ENCODE assay signal across 8 cellular contexts in genomic region chr4:6917445-6918241, GRCh38. TPM values are rescaled to one million over a fixed set of nuclear protein-coding genes. Genes with fewer than 3 reads are reported as not detected.
DNase-seq lines count a peak whose midpoint lies in the region; ATAC-seq and TF ChIP-seq lines count a peak whose summit lies in the region.

No MANE protein-coding gene starts in this region.

- DNase-seq in D341Med (ENCODE audit: low spot score) (peak; percentile 64), LNCaP clone FGC (ENCODE audit: low read depth) (peak; percentile 89), SKM-1 treated with dmso at 0.1 percent for 144 hours (lab: John Stamatoyannopoulos, UW; ENCODE audit: unreplicated experiment) (peak; percentile 96), lung microvascular endothelial cell (ENCODE audit: low read depth in 2 of 2) (peak; percentile 51 to 80), RKO (ENCODE audit: low spot score) (no peak)

- WGBS in thymus, result 40% methylated on average over 18 of the region's 18 CpGs

- TF ChIP-seq CTCF in LNCaP clone FGC (IDR thresholded peaks at IDR 0.05; ENCODE audit: control insufficient read depth, extremely low read depth, insufficient read depth), result peak; percentile 44; the same call in 1 of the 2 replicates

- H3K27ac ChIP-seq in cingulate gyrus (ENCODE audit: low read depth, low read length), result peak overlapping the region; percentile 39
- H3K27ac ChIP-seq in thymus (ENCODE audit: low read depth), result peak overlapping the region; percentile 93

- no peaks in the 10 kb centered on the region for H3K9me3 ChIP-seq in thymus (ENCODE audit: control insufficient read depth)

- H3K4me3 ChIP-seq in LNCaP clone FGC (ENCODE audit: low read depth, low read length) (no peak overlapping the region), thymus (ENCODE audit: low read length) (peak overlapping the region; percentile 30)

- peaks cover 37% of the 10 kb centered on the region for H3K4me1 ChIP-seq in thymus (ENCODE audit: control insufficient read depth, insufficient read depth, low read length)

- H3K36me3 ChIP-seq in thymus (ENCODE audit: control insufficient read depth, insufficient read depth), result peaks cover 3% of the 10 kb centered on the region

- no peaks in the 10 kb centered on the region for H3K27me3 ChIP-seq in thymus (ENCODE audit: control insufficient read depth, insufficient read depth)

- ATAC-seq in GM21526 (IDR thresholded peaks at IDR 0.05; ENCODE audit: low FRiP score, unreplicated experiment), result peak; percentile 77

RNA-seq across cellular contexts. Expression of gene TBC1D14, which starts 8.0 kb away (rescaled TPM):
- 15.0 and 19.8 TPM in 2 replicates for total RNA-seq in lung microvascular endothelial cell
- polyA plus RNA-seq in thymus, result 28.4 TPM
